29 cellular contexts compared by ENCODE assay signal in the genomic region with DNA sequence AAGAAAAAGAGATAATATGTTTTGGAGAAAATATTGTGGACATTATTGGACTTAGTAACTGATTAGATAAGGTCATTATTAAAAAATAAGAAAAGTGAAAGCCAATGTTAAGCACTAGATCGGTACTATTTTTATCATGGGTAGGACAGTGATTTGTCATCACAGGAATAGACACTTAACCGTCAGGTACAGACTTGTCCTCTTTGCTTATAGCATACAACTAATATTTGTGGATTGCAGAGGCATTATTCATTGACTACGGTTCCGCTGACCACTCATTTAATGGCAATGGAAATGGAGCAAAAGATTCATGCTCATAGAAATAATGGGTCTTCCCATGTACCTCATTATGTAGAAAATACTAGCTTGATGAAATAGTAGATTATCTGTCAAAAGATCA.
"Had no signal": no experiment of that assay in that cellular context is flagged by ENCODE, and none has a peak within 500 bp of the region (broad histone marks: within the 10 kb centered on the region; RNA-seq: fewer than 3 reads in every experiment).

No MANE protein-coding gene starts in this region.

- ATAC-seq: effector memory CD8-positive, alpha-beta T cell; esophagus mucosa; gastroesophageal sphincter; heart left ventricle; left cardiac atrium; left lung; naive thymus-derived CD4-positive, alpha-beta T cell; sciatic nerve; stimulated activated memory B cell treated with anti-CD40 and anti-IgM and Interleukin-4, amounts not matched to agents 10 μg/mL and 1 μg/mL and 100 μg/mL, for 72 hours; stimulated activated naive CD8-positive, alpha-beta T cell treated with anti-CD3 and anti-CD28 coated beads, Interleukin-15, Interleukin-2, amounts not matched to agents 100 U/mL and 50 U/mL, for 24 hours had no signal

- H3K9me3 ChIP-seq: gastroesophageal sphincter, heart left ventricle, left lung, prostate gland, right atrium auricular region, testis, tibial artery, upper lobe of left lung had no signal

- FAIRE-seq: endometrium, islet of Langerhans, urothelium cell line had no signal

- H3K27me3 ChIP-seq: gastroesophageal sphincter, heart left ventricle, left lung, neural progenitor cell, right atrium auricular region, spleen, testis, tibial artery, upper lobe of left lung had no signal

- H3K27ac ChIP-seq: coronary artery, gastroesophageal sphincter, heart left ventricle, left lung, neural progenitor cell, parathyroid adenoma, prostate gland, right atrium auricular region, spleen, testis, tibial artery, upper lobe of left lung had no signal

- H3K4me1 ChIP-seq: gastroesophageal sphincter, left lung, neural progenitor cell, parathyroid adenoma, prostate gland, right atrium auricular region, spleen, testis, tibial artery, upper lobe of left lung had no signal

- DNase-seq: dermis blood vessel endothelial cell; effector memory CD8-positive, alpha-beta T cell; foreskin fibroblast; heart left ventricle; hippocampal formation; left cardiac atrium; left lung; mesendoderm; midbrain; naive thymus-derived CD4-positive, alpha-beta T cell; spleen; stimulated activated CD4-positive, alpha-beta T cell treated with anti-CD3 and anti-CD28 coated beads, Interleukin-4, amount 100 ng/mL, for 4 hours; stimulated activated naive CD8-positive, alpha-beta T cell treated with anti-CD3 and anti-CD28 coated beads, Interleukin-15, Interleukin-2, amounts not matched to agents 100 U/mL and 50 U/mL, for 24 hours; substantia nigra; testis; tibial artery; upper lobe of left lung had no signal

- H3K4me3 ChIP-seq: coronary artery, gastroesophageal sphincter, heart left ventricle, left lung, neural progenitor cell, prostate gland, right atrium auricular region, spleen, testis, tibial artery, upper lobe of left lung had no signal

- H3K36me3 ChIP-seq: gastroesophageal sphincter, heart left ventricle, left lung, neural progenitor cell, prostate gland, right atrium auricular region, spleen, tibial artery, upper lobe of left lung had no signal
